1 cellular context compared by ENCODE assay signal in genomic region chr9:136678624-136679023, GRCh38.
TF ChIP-seq lines count a peak whose summit lies in the region.

No MANE protein-coding gene starts in this region.

TF ChIP-seq in K562, 482 proteins besides CTCF, POLR2A, EP300 and RAD21:
- TF ChIP-seq ZNF232 (CRISPR knock-in tag; IDR thresholded peaks at IDR 0.05) (no peak), ZFX (CRISPR knock-in tag; IDR thresholded peaks at IDR 0.05) (0 out of 2 replicates have a peak, but pooled peaks have one; percentile 11)
